9 cellular contexts compared by ENCODE assay signal in the genomic region with DNA sequence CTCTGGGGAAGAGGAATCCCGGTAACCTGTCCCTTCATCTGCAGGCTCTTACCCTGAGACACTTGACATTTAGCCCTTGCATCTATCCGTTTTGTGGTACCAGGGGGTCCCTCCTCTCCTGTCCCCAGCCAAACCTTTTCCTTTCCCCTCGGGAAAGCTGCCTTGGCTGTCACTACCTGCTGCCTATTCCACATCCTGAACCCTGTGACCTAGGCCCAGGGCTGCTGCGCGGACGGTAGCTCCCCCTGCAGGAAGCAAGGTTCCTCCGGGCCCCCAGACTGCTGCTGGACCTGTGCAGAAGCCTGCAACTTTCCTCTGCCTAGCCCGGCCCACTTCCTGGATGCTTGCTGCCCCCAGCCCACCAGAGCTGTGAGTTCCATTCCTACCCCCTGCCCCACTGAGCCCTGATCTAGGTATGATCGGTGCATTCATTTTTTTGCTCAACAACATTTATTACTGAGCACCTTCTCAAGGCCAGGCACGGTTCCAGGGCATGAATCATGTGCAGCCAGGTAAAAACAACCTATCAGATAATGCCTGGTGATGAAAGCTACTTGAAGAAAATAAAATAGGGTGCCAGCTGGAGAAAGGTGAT. TPM values are rescaled to one million over a fixed set of nuclear protein-coding genes. Genes with fewer than 3 reads are reported as not detected.
A peak's percentile ranks its signal among the peaks of the same experiment; 100 is the strongest.
DNase-seq lines count a peak whose midpoint lies in the region; ATAC-seq and TF ChIP-seq lines count a peak whose summit lies in the region.
"Had no signal": no experiment of that assay in that cellular context is flagged by ENCODE, and none has a peak within 500 bp of the region (broad histone marks: within the 10 kb centered on the region; RNA-seq: fewer than 3 reads in every experiment).

No MANE protein-coding gene starts in this region.

- no peak overlapping the region for H3K27ac Mint-ChIP-seq in Caco-2 (ENCODE audit: unreplicated experiment)

- no peaks in the 10 kb centered on the region for H3K27me3 Mint-ChIP-seq in Caco-2 (ENCODE audit: insufficient read depth, unreplicated experiment)

- ATAC-seq in GM21447 (IDR thresholded peaks at IDR 0.05; ENCODE audit: unreplicated experiment) (no peak), HG02852 (IDR thresholded peaks at IDR 0.05; ENCODE audit: unreplicated experiment) (no peak)

- H3K4me1 Mint-ChIP-seq in Caco-2 (ENCODE audit: low read depth, unreplicated experiment), result peaks cover 8% of the 10 kb centered on the region

- peak in 1 of 2 experiments; percentile 47 for DNase-seq in Caco-2
- peak; percentile 70 for DNase-seq in activated CD8-positive, alpha-beta memory T cell treated with anti-CD3 and anti-CD28 coated beads for 24 hours
- no peak for DNase-seq in fibroblast of the aortic adventitia (ENCODE audit: low read depth)
- DNase-seq in stimulated activated CD4-positive, alpha-beta T cell treated with anti-CD3 and anti-CD28 coated beads, Interleukin-4, amount 100 ng/mL, for 1 hour, result peak; percentile 51
- no peak for DNase-seq in NCI-H2081 treated with DMSO at 0.1 percent for 48 hours (lab: John Stamatoyannopoulos, UW)

- H3K9me3 ChIP-seq in Caco-2, result no peaks in the 10 kb centered on the region

- H2AFZ ChIP-seq in KMS-11 (ENCODE audit: low read depth), result no peak overlapping the region

- intact Hi-C loops in Caco-2 (cut with micrococcal nuclease; ENCODE audit: unreplicated experiment), result no loop called here

- peak; percentile 24 to 37 for TF ChIP-seq CTCF in Caco-2 (IDR thresholded peaks at IDR 0.05; ENCODE audit: insufficient read depth in 1 of 2, low read depth in 1 of 2, low read length in 1 of 2, severe bottlenecking in 1 of 2, unreplicated experiment in 1 of 2)
- TF ChIP-seq CTCF in KMS-11 (conservative IDR thresholded peaks at IDR 0.05; ENCODE audit: low read depth, low read length), result peak; percentile 49
- TF ChIP-seq CTCF in fibroblast of the aortic adventitia (IDR thresholded peaks at IDR 0.05; ENCODE audit: insufficient read depth, low read length), result peak; percentile 53

- H3K27ac ChIP-seq in KMS-11, result no peak overlapping the region

- no peak overlapping the region for H3K9ac ChIP-seq in KMS-11

- no peaks in the 10 kb centered on the region for H3K79me2 ChIP-seq in KMS-11 (ENCODE audit: insufficient read depth, low read depth)

- no peak overlapping the region for H3K4me2 ChIP-seq in KMS-11

- H3K27me3 ChIP-seq in Caco-2 (replicated peaks; ENCODE audit: control insufficient read depth, insufficient read depth, low read length) (no peaks in the 10 kb centered on the region), KMS-11 (ENCODE audit: insufficient read depth, low read depth) (no peaks in the 10 kb centered on the region)

- H3K9me3 Mint-ChIP-seq in Caco-2 (ENCODE audit: unreplicated experiment), result no peaks in the 10 kb centered on the region

- H3K4me3 ChIP-seq in Caco-2 (ENCODE audit: low read depth, low read length) (no peak overlapping the region), KMS-11 (IDR thresholded peaks at IDR 0.05; ENCODE audit: insufficient read depth, low read depth, low read length) (no peak overlapping the region), fibroblast of the aortic adventitia (ENCODE audit: low read depth, low read length) (no peak overlapping the region)

- CTCF ChIA-PET in Caco-2 (lab: Charles Lee), result interaction anchor here (1.2 kb wide), 1 partner anchor 12 kb away, joined by 3 read pairs; no protein-coding TSS in a partner anchor

- no peaks in the 10 kb centered on the region for H4K20me1 ChIP-seq in KMS-11 (ENCODE audit: insufficient read depth)

- peak overlapping the region; percentile 7 for H3K4me3 Mint-ChIP-seq in Caco-2 (ENCODE audit: unreplicated experiment)

- peaks cover 5% of the 10 kb centered on the region; the same call in 1 of the 2 replicates for H3K4me1 ChIP-seq in Caco-2
- peaks cover 8% of the 10 kb centered on the region for H3K4me1 ChIP-seq in KMS-11 (ENCODE audit: low read depth, poor library complexity, severe bottlenecking)

- H3K36me3 Mint-ChIP-seq in Caco-2 (ENCODE audit: insufficient read depth, unreplicated experiment), result peaks cover 19% of the 10 kb centered on the region

- POLR2A ChIA-PET in Caco-2 (lab: Charles Lee), result interaction anchor here (1.6 kb wide), 1 partner anchor 10 kb away, joined by 7 read pairs; a partner anchor contains a TSS

- no peaks in the 10 kb centered on the region for H3K36me3 ChIP-seq in Caco-2 (ENCODE audit: control insufficient read depth, insufficient read depth, low read length)
- no peaks in the 10 kb centered on the region for H3K36me3 ChIP-seq in KMS-11 (ENCODE audit: insufficient read depth)

- BruUV-seq in Caco-2 (replicated peaks; lab: Mats Ljungman, UMichigan), result no TSS peak

RNA-seq across cellular contexts. Expression of a gene that starts 10.5 kb away (rescaled TPM):
- 675 and 802 TPM in 2 replicates for total RNA-seq in Caco-2 (2022)
- 522 and 792 TPM in 2 replicates for total RNA-seq in fibroblast of the aortic adventitia (ENCODE audit: low replicate concordance)

RNA-seq across cellular contexts. Expression of a gene that starts 20.7 kb away (rescaled TPM):
- 130 and 134 TPM in 2 replicates for total RNA-seq in Caco-2 (2022)
- total RNA-seq in fibroblast of the aortic adventitia (ENCODE audit: low replicate concordance), result 70.8 and 154 TPM in 2 replicates

RNA-seq across cellular contexts. Expression of a gene that starts 24.0 kb away (rescaled TPM):
- 0.48 and 0.60 TPM in 2 replicates for total RNA-seq in Caco-2 (2022)
- 0.18 TPM in 1 of 2 replicates, not detected in the other for total RNA-seq in fibroblast of the aortic adventitia (ENCODE audit: low replicate concordance)
- total RNA-seq: LHCN-M2 had no signal

RNA-seq across cellular contexts. Expression of a gene that starts 32.1 kb away (rescaled TPM):
- total RNA-seq in Caco-2 (2022), result not detected in 2 replicates
- total RNA-seq in fibroblast of the aortic adventitia (ENCODE audit: low replicate concordance), result not detected in 2 replicates
- total RNA-seq: LHCN-M2 had no signal

RNA-seq across cellular contexts. Expression of a gene that starts 36.7 kb away (rescaled TPM):
- total RNA-seq in Caco-2 (2022) (1.1 and 1.6 TPM in 2 replicates), fibroblast of the aortic adventitia (ENCODE audit: low replicate concordance) (0.09 and 0.16 TPM in 2 replicates)

Comparison
In these comparisons a context has a peak if more than half of its experiments do, and no peak if none do; other contexts are left out.
1. DNase-seq: peak in activated CD8-positive, alpha-beta memory T cell treated with anti-CD3 and anti-CD28 coated beads for 24 hours (single experiment) and stimulated activated CD4-positive, alpha-beta T cell treated with anti-CD3 and anti-CD28 coated beads, Interleukin-4, amount 100 ng/mL, for 1 hour (single experiment); none in fibroblast of the aortic adventitia (single experiment) and NCI-H2081 treated with DMSO at 0.1 percent for 48 hours (single experiment).
2. Peak in every context shown above with its lines, with median percentiles within 50 percentile points of each other: CTCF ChIP-seq.